9 cellular contexts compared by ENCODE assay signal in the genomic region with DNA sequence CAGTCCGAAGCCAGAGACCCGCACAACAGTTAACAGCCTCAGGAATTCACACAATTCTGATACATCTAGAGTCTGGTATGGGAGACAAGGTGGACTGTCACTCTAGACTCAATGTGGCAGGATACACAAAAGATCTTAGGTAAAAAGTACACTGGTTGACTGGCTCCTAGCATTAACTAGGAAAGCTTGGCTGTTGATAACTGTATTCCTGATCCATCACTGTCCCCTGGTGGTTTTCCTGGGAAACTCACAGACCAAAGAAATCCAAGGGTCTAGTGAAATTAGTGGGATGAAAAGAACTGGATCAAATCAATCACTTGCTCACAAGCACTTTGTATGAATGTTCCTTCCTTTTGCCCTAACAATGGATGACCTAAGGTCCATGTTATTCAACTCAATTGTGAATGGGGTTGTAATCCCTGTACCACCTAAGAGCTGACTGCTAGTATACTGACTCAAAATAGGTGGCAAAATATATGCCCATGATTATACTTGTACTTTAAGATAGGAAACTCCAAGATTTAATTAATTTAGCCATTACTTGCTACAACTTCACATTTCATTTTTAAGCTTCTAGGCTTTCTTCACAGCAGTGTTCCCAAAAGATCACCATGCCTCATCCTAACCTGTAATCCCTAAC. TPM values are rescaled to one million over a fixed set of nuclear protein-coding genes. Genes with fewer than 3 reads are reported as not detected.
A peak's percentile ranks its signal among the peaks of the same experiment; 100 is the strongest.
DNase-seq lines count a peak whose midpoint lies in the region; ATAC-seq and TF ChIP-seq lines count a peak whose summit lies in the region.
"Had no signal": no experiment of that assay in that cellular context is flagged by ENCODE, and none has a peak within 500 bp of the region (broad histone marks: within the 10 kb centered on the region; RNA-seq: fewer than 3 reads in every experiment).

No MANE protein-coding gene starts in this region.

- intact Hi-C loops in heart left ventricle (cut with DNase I): loop anchor here in 9 of 10 donors (1.0 to 5.0 kb wide), 4 partner anchors 102 to 117 kb away; no protein-coding TSS in a partner anchor

- H2AFZ ChIP-seq in hepatocyte: no peak overlapping the region

- H3K9me2 ChIP-seq in hepatocyte (replicated peaks; ENCODE audit: insufficient read depth): no peaks in the 10 kb centered on the region

- POLR2A ChIA-PET in RWPE1 (lab: Yijun Ruan, JAX; ENCODE audit: low non-redundant PET): no interaction called here

- no peaks in the 10 kb centered on the region for H4K20me1 ChIP-seq in hepatocyte (ENCODE audit: insufficient read depth, poor library complexity, severe bottlenecking)

- H3K27ac ChIP-seq in heart left ventricle: no peak overlapping the region
- H3K27ac ChIP-seq in right atrium auricular region: no peak overlapping the region
- no peak overlapping the region for H3K27ac ChIP-seq in RWPE1
- no peak overlapping the region for H3K27ac ChIP-seq in hepatocyte
- no peak overlapping the region for H3K27ac ChIP-seq in upper lobe of left lung

- H3K27me3 ChIP-seq in heart left ventricle: no peaks in the 10 kb centered on the region
- H3K27me3 ChIP-seq in right atrium auricular region: no peaks in the 10 kb centered on the region
- H3K27me3 ChIP-seq in hepatocyte: no peaks in the 10 kb centered on the region
- no peaks in the 10 kb centered on the region for H3K27me3 ChIP-seq in upper lobe of left lung

- CTCF ChIA-PET in RWPE1 (lab: Yijun Ruan, JAX): no interaction called here

- H3K9me3 ChIP-seq in heart left ventricle (no peaks in the 10 kb centered on the region), right atrium auricular region (no peaks in the 10 kb centered on the region), hepatocyte (ENCODE audit: low read depth) (no peaks in the 10 kb centered on the region), upper lobe of left lung (no peaks in the 10 kb centered on the region)

- TF ChIP-seq POLR2A in heart left ventricle (IDR thresholded peaks at IDR 0.05) (no peak), upper lobe of left lung (IDR thresholded peaks at IDR 0.05) (no peak)

- no peak overlapping the region for H3K4me2 ChIP-seq in hepatocyte

- 91 to 100% (median 96%) methylated on average over 2 of the region's 2 CpGs for WGBS in heart left ventricle, 4 donors
- WGBS in hepatocyte (ENCODE audit: low lambda C conversion rate, missing lambda C conversion rate): 87% methylated on average over 2 of the region's 2 CpGs
- 96 to 97% methylated on average over 2 of the region's 2 CpGs for WGBS in upper lobe of left lung, 2 donors

- no peak overlapping the region for H3K4me3 ChIP-seq in heart left ventricle
- H3K4me3 ChIP-seq in right atrium auricular region: no peak overlapping the region
- H3K4me3 ChIP-seq in hepatocyte: no peak overlapping the region
- no peak overlapping the region for H3K4me3 ChIP-seq in upper lobe of left lung

- TF ChIP-seq EP300 in upper lobe of left lung (IDR thresholded peaks at IDR 0.05): no peak

- DNase-seq in heart left ventricle (no peak), right atrium auricular region (ENCODE audit: low spot score) (no peak), RWPE1 (ENCODE audit: low spot score) (no peak), hepatocyte (ENCODE audit: low spot score) (peak; percentile 26), upper lobe of left lung (no peak)
- DNase-seq in activated naive CD4-positive, alpha-beta T cell (lab: John Stamatoyannopoulos, UW): no peak
- no peak for DNase-seq in stimulated activated CD4-positive, alpha-beta T cell treated with anti-CD3 and anti-CD28 coated beads, Interleukin-12 subunit alpha, Interleukin-12 subunit beta, amount 100 ng/mL, for 4 hours

- TF ChIP-seq CTCF in heart left ventricle (IDR thresholded peaks at IDR 0.05) (peak; percentile 41 to 70 (median 62)), right atrium auricular region (IDR thresholded peaks at IDR 0.05) (peak in 1 of 2 donors; percentile 78), RWPE1 (conservative IDR thresholded peaks at IDR 0.05; ENCODE audit: low read depth) (peak; percentile 24; the same call in 1 of the 2 replicates), hepatocyte (IDR thresholded peaks at IDR 0.05; ENCODE audit: poor library complexity) (peak; percentile 57), upper lobe of left lung (IDR thresholded peaks at IDR 0.05) (peak in 5 of 6 experiments; percentile 27 to 60 (median 54))

- H3K4me1 ChIP-seq in heart left ventricle: peaks cover 0 to 17% (median 5%) of the 10 kb centered on the region in 12 donors
- peaks cover 0 to 8% of the 10 kb centered on the region in 2 donors for H3K4me1 ChIP-seq in right atrium auricular region
- no peaks in the 10 kb centered on the region for H3K4me1 ChIP-seq in hepatocyte (ENCODE audit: insufficient read depth)
- peaks cover 0 to 2% (median 0%) of the 10 kb centered on the region in 4 donors for H3K4me1 ChIP-seq in upper lobe of left lung

- ATAC-seq in heart left ventricle (peak in 1 of 4 donors; percentile 30), upper lobe of left lung (ENCODE audit: low FRiP score in 2 of 2) (no peak), HG02678 (IDR thresholded peaks at IDR 0.05; ENCODE audit: unreplicated experiment) (no peak)

- peaks cover 0 to 96% (median 71%) of the 10 kb centered on the region in 9 donors for H3K36me3 ChIP-seq in heart left ventricle
- peaks cover 47% of the 10 kb centered on the region for H3K36me3 ChIP-seq in right atrium auricular region
- no peaks in the 10 kb centered on the region for H3K36me3 ChIP-seq in hepatocyte (replicated peaks; ENCODE audit: insufficient read depth, low read depth)
- peaks cover 22 to 92% (median 72%) of the 10 kb centered on the region in 4 donors for H3K36me3 ChIP-seq in upper lobe of left lung

- H3K79me2 ChIP-seq in hepatocyte: no peaks in the 10 kb centered on the region

RNA-seq across cellular contexts. Expression of gene NPC2, which starts 14.0 kb away (rescaled TPM):
- total RNA-seq in heart left ventricle (100 to 1,000 TPM in 7 of 9 donors, 10 to 100 TPM in 2; 69.4 to 374 (median 135) TPM), right atrium auricular region (100 to 1,000 TPM; 194 to 242 TPM), hepatocyte (1,339 and 1,684 TPM in 2 replicates), upper lobe of left lung (1,000 to 10,000 TPM in 1 of 6 donors, 100 to 1,000 TPM in 5; 351 to 1,281 (median 524) TPM)
- polyA plus RNA-seq in heart left ventricle (100 to 1,000 TPM; 126 to 145 TPM), hepatocyte (585 and 602 TPM in 2 replicates)

RNA-seq across cellular contexts. Expression of gene ISCA2, which starts 14.4 kb away (rescaled TPM):
- total RNA-seq in heart left ventricle: 10 to 100 TPM; 10.8 to 45.8 (median 36.2) TPM
- polyA plus RNA-seq in heart left ventricle: 10 to 100 TPM; 31.2 to 32.3 TPM
- 10 to 100 TPM; 20.4 to 22.3 TPM for total RNA-seq in right atrium auricular region
- 17.4 and 21.5 TPM in 2 replicates for total RNA-seq in hepatocyte
- polyA plus RNA-seq in hepatocyte: 80.2 and 80.3 TPM in 2 replicates
- 10 to 100 TPM; 11.8 to 29.0 (median 22.6) TPM for total RNA-seq in upper lobe of left lung

RNA-seq across cellular contexts. Expression of gene SYNDIG1L, which starts 53.1 kb away (rescaled TPM):
- under 1 TPM in 4 of 9 donors, not detected in 5; 0.09 to 0.32 (median 0.14) TPM for total RNA-seq in heart left ventricle
- under 1 TPM in 1 of 2 donors, not detected in 1; 0.06 TPM for polyA plus RNA-seq in heart left ventricle
- total RNA-seq in right atrium auricular region: under 1 TPM; 0.12 to 0.22 TPM
- total RNA-seq in hepatocyte: not detected in 2 replicates
- polyA plus RNA-seq in hepatocyte: 0.40 TPM in 1 of 2 replicates, not detected in the other
- 10 to 100 TPM in 1 of 6 donors, 1 to 10 TPM in 4, under 1 TPM in 1; 0.88 to 10.5 (median 2.8) TPM for total RNA-seq in upper lobe of left lung
- total RNA-seq: T-helper 2 cell treated with Interferon-gamma antibody and Interleukin-4, amounts not matched to agents 100 ng/mL and 5 ng/mL, for 36 hours had no signal
